20 cellular contexts compared by ENCODE assay signal in genomic region chr1:219535021-219535420, GRCh38.
"Had no signal": no experiment of that assay in that cellular context is flagged by ENCODE, and none has a peak within 500 bp of the region (broad histone marks: within the 10 kb centered on the region; RNA-seq: fewer than 3 reads in every experiment).

No MANE protein-coding gene starts in this region.

- ATAC-seq: activated CD4-positive, CD25-positive, alpha-beta regulatory T cell treated with anti-CD3 and anti-CD28 coated beads, Interleukin-2, amount 50 U/mL, for 24 hours; activated CD8-positive, alpha-beta T cell treated with anti-CD3 and anti-CD28 coated beads for 36 hours; activated T-cell treated with anti-CD3 and anti-CD28 coated beads, Interleukin-2, amount 50 U/mL, for 72 hours; PC-3 had no signal

- H3K27me3 ChIP-seq: ascending aorta, MG63 had no signal

- H3K9me3 ChIP-seq: ascending aorta had no signal

- H3K4me1 ChIP-seq: ascending aorta had no signal

- DNase-seq: activated CD4-positive, alpha-beta T cell treated with anti-CD3 and anti-CD28 coated beads for 4 hours; activated CD8-positive, alpha-beta memory T cell treated with anti-CD3 and anti-CD28 coated beads, Interleukin-2, amount 50 U/mL, for 4 hours; activated CD8-positive, alpha-beta T cell treated with anti-CD3 and anti-CD28 coated beads for 36 hours; activated naive CD4-positive, alpha-beta T cell treated with anti-CD3 and anti-CD28 coated beads, Interleukin-2, amount 50 U/mL, for 16 hours; activated naive CD8-positive, alpha-beta T cell treated with anti-CD3 and anti-CD28 coated beads, Interleukin-2, amount 10 ng/mL, durations not matched to agents 7 days and 5 days; activated T-cell treated with anti-CD3 and anti-CD28 coated beads, Interleukin-2, amount 50 U/mL, for 72 hours; amniotic stem cell; MG63; MV-4-11; NCI-H1092 treated with DMSO at 0.1 percent for 48 hours; NCI-H1417 treated with DMSO at 0.1 percent for 48 hours; NCI-H1694; NCI-H2081; NCI-H446; NCI-H524; PC-3; SHP77 treated with DMSO at 0.1 percent for 48 hours had no signal

- H3K4me3 ChIP-seq: ascending aorta, MG63 had no signal

- H3K36me3 ChIP-seq: ascending aorta, MG63 had no signal

- FAIRE-seq: RCC 7860 had no signal

- H3K27ac ChIP-seq: ascending aorta had no signal
